In the genomic region with DNA sequence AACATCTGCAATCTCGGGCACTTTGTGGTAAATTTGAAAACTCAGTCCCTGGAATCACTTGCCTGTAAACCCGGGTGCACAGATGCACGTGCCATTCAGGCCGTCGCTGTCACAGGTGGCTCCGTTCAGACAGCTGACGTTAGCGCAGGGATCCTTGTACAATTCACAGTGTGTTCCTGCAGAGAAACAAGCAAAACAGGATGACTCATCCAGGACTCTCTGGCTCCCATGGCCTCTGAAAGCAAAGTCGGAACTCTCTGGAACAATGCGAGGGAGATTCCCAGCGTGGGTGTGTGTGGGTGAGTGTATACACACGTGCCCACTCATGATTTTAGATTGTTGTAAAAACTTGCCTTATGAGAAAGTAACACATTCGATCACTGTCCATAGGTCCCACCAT, we compare ENCODE assay signal across 9 cellular contexts.
DNase-seq lines count a peak whose midpoint lies in the region; ATAC-seq and TF ChIP-seq lines count a peak whose summit lies in the region.
"Had no signal": no experiment of that assay in that cellular context is flagged by ENCODE, and none has a peak within 500 bp of the region (broad histone marks: within the 10 kb centered on the region; RNA-seq: fewer than 3 reads in every experiment).

No MANE protein-coding gene starts in this region.

- peaks cover 15% of the 10 kb centered on the region for H3K4me1 ChIP-seq in testis

- no peaks in the 10 kb centered on the region for H3K36me3 ChIP-seq in testis (ENCODE audit: low read depth, missing control alignments)
- H3K36me3 ChIP-seq in WERI-Rb-1 = no peaks in the 10 kb centered on the region

- WGBS in testis, 2 donors = 28 to 30% methylated on average over 13 of the region's 13 CpGs

- H3K4me3 ChIP-seq in testis = no peak overlapping the region
- no peak overlapping the region for H3K4me3 ChIP-seq in WERI-Rb-1 (ENCODE audit: low read depth, low read length)

- H3K27ac ChIP-seq in testis = peak overlapping the region; percentile 69 to 88
- no peak overlapping the region for H3K27ac ChIP-seq in WERI-Rb-1

- TF ChIP-seq CTCF in testis (IDR thresholded peaks at IDR 0.05) (no peak), WERI-Rb-1 (IDR thresholded peaks at IDR 0.05; ENCODE audit: low read depth, low read length) (no peak)

- H3K27me3 ChIP-seq in testis (no peaks in the 10 kb centered on the region), WERI-Rb-1 (ENCODE audit: insufficient read depth, low read depth, severe bottlenecking) (peaks cover 76% of the 10 kb centered on the region)

- no peaks in the 10 kb centered on the region for H3K9me3 ChIP-seq in testis
- H3K9me3 ChIP-seq in WERI-Rb-1 (ENCODE audit: severe bottlenecking) = no peaks in the 10 kb centered on the region

- intact Hi-C loops in testis (cut with DNase I; ENCODE audit: low total_unique reads) = no loop called here

- DNase-seq in HS-5 (ENCODE audit: low read depth) (peak; percentile 53), astrocyte of the hippocampus (ENCODE audit: low read depth, low spot score) (peak; percentile 92), kidney glomerular epithelial cell (lab: John Stamatoyannopoulos, UW) (peak; percentile 63), testis (peak; percentile 92), WERI-Rb-1 (no peak)
- no peak for DNase-seq in activated T-cell treated with anti-CD3 and anti-CD28 coated beads, Interleukin-2, amount 50 U/mL, for 48 hours

- no peak for TF ChIP-seq POLR2A in testis (IDR thresholded peaks at IDR 0.05)

- ATAC-seq in HG03108 (IDR thresholded peaks at IDR 0.05; ENCODE audit: unreplicated experiment) = no peak
- no peak for ATAC-seq in HG02938 (IDR thresholded peaks at IDR 0.05; ENCODE audit: unreplicated experiment)
- ATAC-seq: stimulated activated memory B cell treated with anti-CD40 and anti-IgM and Interleukin-4, amounts not matched to agents 10 μg/mL and 1 μg/mL and 100 μg/mL, for 72 hours had no signal

Comparison
In these comparisons a context has a peak if more than half of its experiments do, and no peak if none do; other contexts are left out.
1. DNase-seq: peak in HS-5 (single experiment), astrocyte of the hippocampus (single experiment), kidney glomerular epithelial cell (single experiment) and testis (single experiment); none in activated T-cell treated with anti-CD3 and anti-CD28 coated beads, Interleukin-2, amount 50 U/mL, for 48 hours (0 of 2) and WERI-Rb-1 (single experiment).